In genomic region chr3:125915792-125916375, GRCh38 we compare ENCODE assay signal across 8 cellular contexts.
DNase-seq lines count a peak whose midpoint lies in the region; ATAC-seq lines count a peak whose summit lies in the region.
"Not testable (repeated sequence)": the region's sequence is repeated elsewhere in the genome, so short reads cannot be mapped to it uniquely, and the experiment has no call there.

No MANE protein-coding gene starts in this region.

- not testable (repeated sequence) for H3K9ac ChIP-seq in SK-N-MC (ENCODE audit: insufficient read length)

- DNase-seq in GM03348 (ENCODE audit: low spot score) (peak; percentile 92), NCI-H1048 (lab: John Stamatoyannopoulos, UW) (peak; percentile 90), SK-N-MC (ENCODE audit: low read depth, low spot score) (peak; percentile 88), germinal center (ENCODE audit: low spot score) (peak; percentile 88), nucleus accumbens (lab: John Stamatoyannopoulos, UW) (peak; percentile 72 to 100 (median 99)), superior temporal gyrus (ENCODE audit: extremely low spot score) (peak; percentile 96)
- DNase-seq in activated naive CD4-positive, alpha-beta T cell treated with anti-CD3 and anti-CD28 coated beads, Interleukin-2, amount 50 U/mL, for 16 hours: peak; percentile 100

- H3K4me3 ChIP-seq in SK-N-MC: peak overlapping the region; percentile 79

- peak; percentile 88 for ATAC-seq in HG02588 (IDR thresholded peaks at IDR 0.05; ENCODE audit: unreplicated experiment)

- not testable (repeated sequence) for H3K27ac ChIP-seq in SK-N-MC

- not testable (repeated sequence) for H3K36me3 ChIP-seq in SK-N-MC (ENCODE audit: insufficient read depth, low read length)

- H3K9me3 ChIP-seq in SK-N-MC (ENCODE audit: low read depth, low read length): not testable (repeated sequence)
